8 cellular contexts compared by ENCODE assay signal in the genomic region with DNA sequence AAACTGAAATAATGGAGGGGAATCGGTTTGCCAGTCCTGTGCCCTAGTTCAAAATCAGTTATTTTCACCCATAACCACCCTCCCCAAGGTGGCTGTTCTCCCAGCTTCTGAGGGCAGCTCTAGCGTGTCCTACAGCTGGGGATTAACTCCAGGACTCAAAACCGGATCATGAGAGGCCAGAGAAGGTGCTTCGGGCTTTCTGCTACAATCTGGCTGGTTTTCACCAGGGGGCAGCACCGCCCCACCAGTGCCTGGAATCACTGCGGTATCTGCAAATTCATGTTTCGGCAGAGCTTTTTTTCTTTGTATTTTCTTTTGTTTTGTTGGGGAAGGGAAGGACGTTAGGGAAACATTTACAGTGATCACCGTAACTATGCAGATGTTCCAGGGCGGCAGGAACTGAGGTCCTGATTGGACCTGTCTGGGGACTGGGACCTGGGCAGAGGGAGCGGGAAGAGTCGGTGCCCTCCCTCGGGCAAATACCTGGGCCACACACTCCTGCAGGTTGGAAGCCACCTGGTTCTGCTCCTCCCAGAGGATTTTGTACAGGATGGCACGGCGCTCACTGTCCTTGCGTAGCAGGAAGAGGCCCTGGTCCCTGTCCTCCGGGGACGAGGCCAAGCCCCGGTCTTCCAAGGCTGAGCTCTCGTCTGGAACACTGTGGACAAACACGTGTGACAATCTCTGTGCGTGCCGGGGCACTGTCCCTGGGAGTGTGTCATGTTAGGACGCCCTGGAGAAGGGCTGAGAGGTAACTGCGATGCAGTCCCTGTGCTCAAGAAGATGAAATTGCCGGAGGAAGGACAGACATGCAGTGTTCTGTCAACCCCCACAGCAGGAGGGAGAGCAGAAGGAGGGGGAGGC. TPM values are rescaled to one million over a fixed set of nuclear protein-coding genes. Genes with fewer than 3 reads are reported as not detected.
A peak's percentile ranks its signal among the peaks of the same experiment; 100 is the strongest.
DNase-seq lines count a peak whose midpoint lies in the region; ATAC-seq and TF ChIP-seq lines count a peak whose summit lies in the region.

No MANE protein-coding gene starts in this region.

- peak; percentile 26 for DNase-seq in GM19240 (ENCODE audit: insufficient read length, low spot score)
- peak; percentile 60 for DNase-seq in HuH-7 (ENCODE audit: low spot score)
- DNase-seq in SIG-M5 (lab: John Stamatoyannopoulos, UW): peak; percentile 0
- peak; percentile 36 for DNase-seq in activated gamma-delta T cell treated with anti-CD3 and anti-CD28 coated beads, Interleukin-2, amount 50 U/mL, for 16 hours (ENCODE audit: low read depth)
- DNase-seq in nucleus accumbens (lab: John Stamatoyannopoulos, UW): peak in 42 of 56 donors; percentile 0 to 70 (median 16)
- DNase-seq in superior temporal gyrus (ENCODE audit: extremely low spot score): peak; percentile 54

- H3K4me3 ChIP-seq in BLaER1 treated with 17β-estradiol and CSF1 and Interleukin-3, amounts not matched to agents 10 nM and 100 nM: peak overlapping the region; percentile 41 to 70 (median 57)
- H3K4me3 ChIP-seq in gastroesophageal sphincter: peak overlapping the region; percentile 29 to 46

- H3K4me1 ChIP-seq in BLaER1 treated with 17β-estradiol and CSF1 and Interleukin-3, amounts not matched to agents 10 nM and 100 nM: peaks cover 0 to 15% (median 7%) of the 10 kb centered on the region in 10 experiments; a peak in 16 of 20 replicates
- H3K4me1 ChIP-seq in gastroesophageal sphincter: peaks cover 0 to 11% (median 0%) of the 10 kb centered on the region in 3 donors

- peak overlapping the region; percentile 83 to 94 (median 87) for H3K4me2 ChIP-seq in BLaER1 treated with 17β-estradiol and CSF1 and Interleukin-3, amounts not matched to agents 10 nM and 100 nM

- H3K9ac ChIP-seq in BLaER1 treated with 17β-estradiol and CSF1 and Interleukin-3, amounts not matched to agents 10 nM and 100 nM: peak overlapping the region in 10 of 11 experiments; percentile 62 to 78 (median 72); a peak in 20 of 22 replicates

- H3K27ac ChIP-seq in BLaER1 treated with 17β-estradiol and CSF1 and Interleukin-3, amounts not matched to agents 10 nM and 100 nM: peak overlapping the region in 10 of 11 experiments; percentile 40 to 76 (median 72); a peak in 18 of 22 replicates
- no peak overlapping the region for H3K27ac ChIP-seq in gastroesophageal sphincter

- 2 to 25% methylated on average over 4 to 7 of the region's 26 CpGs for WGBS in gastroesophageal sphincter (ENCODE audit: low coverage in 1 of 2), 2 donors

- peak; percentile 66 for ATAC-seq in gastroesophageal sphincter

- H4K20me1 ChIP-seq in BLaER1 treated with 17β-estradiol and CSF1 and Interleukin-3, amounts not matched to agents 10 nM and 100 nM: no peaks in the 10 kb centered on the region

- H3K36me3 ChIP-seq in BLaER1 treated with 17β-estradiol and CSF1 and Interleukin-3, amounts not matched to agents 10 nM and 100 nM: peaks cover 0 to 7% (median 0%) of the 10 kb centered on the region in 11 experiments; a peak in 2 of 22 replicates
- no peaks in the 10 kb centered on the region for H3K36me3 ChIP-seq in gastroesophageal sphincter

- TF ChIP-seq EP300 in gastroesophageal sphincter (IDR thresholded peaks at IDR 0.05): no peak

- TF ChIP-seq CTCF in gastroesophageal sphincter (IDR thresholded peaks at IDR 0.05): peak in 3 of 4 experiments; percentile 40 to 72 (median 43)

- peaks cover 0 to 5% (median 0%) of the 10 kb centered on the region in 11 experiments; a peak in 2 of 22 replicates for H3K27me3 ChIP-seq in BLaER1 treated with 17β-estradiol and CSF1 and Interleukin-3, amounts not matched to agents 10 nM and 100 nM
- H3K27me3 ChIP-seq in gastroesophageal sphincter: no peaks in the 10 kb centered on the region

- no peak for TF ChIP-seq POLR2A in gastroesophageal sphincter (IDR thresholded peaks at IDR 0.05)

- H3K9me3 ChIP-seq in BLaER1 treated with 17β-estradiol and CSF1 and Interleukin-3, amounts not matched to agents 10 nM and 100 nM (replicated peaks in 1 of 11): no peaks in the 10 kb centered on the region
- no peaks in the 10 kb centered on the region for H3K9me3 ChIP-seq in gastroesophageal sphincter

RNA-seq across cellular contexts. Expression of a gene that starts 28.7 kb away (rescaled TPM):
- total RNA-seq in gastroesophageal sphincter: 100 to 1,000 TPM in 2 of 4 donors, 10 to 100 TPM in 2; 74.2 to 186 (median 117) TPM

Comparison
In these comparisons a context has a peak if more than half of its experiments do, and no peak if none do; other contexts are left out.
1. H3K27ac ChIP-seq: peak in BLaER1 treated with 17β-estradiol and CSF1 and Interleukin-3, amounts not matched to agents 10 nM and 100 nM (10 of 11); none in gastroesophageal sphincter (0 of 4).
2. DNase-seq: peak in every context shown above with its lines; median percentile 60 in HuH-7; 54 in superior temporal gyrus; 36 in activated gamma-delta T cell treated with anti-CD3 and anti-CD28 coated beads, Interleukin-2, amount 50 U/mL, for 16 hours; 26 in GM19240; 16 in nucleus accumbens; 0 in SIG-M5.